8 cellular contexts compared by ENCODE assay signal in genomic region chr15:28454751-28455209, GRCh38.
DNase-seq lines count a peak whose midpoint lies in the region; TF ChIP-seq lines count a peak whose summit lies in the region.
"Not testable (repeated sequence)": the region's sequence is repeated elsewhere in the genome, so short reads cannot be mapped to it uniquely, and the experiment has no call there.

No MANE protein-coding gene starts in this region.

- intact Hi-C loops in thyroid gland (cut with DNase I), result not testable (repeated sequence)

- not testable (repeated sequence) for H3K36me3 ChIP-seq in HAP-1 (replicated peaks); ectodermal cell (ENCODE audit: control insufficient read depth, insufficient read depth, low read length); cardiac muscle cell; iPS-15b (ENCODE audit: control insufficient read depth, insufficient read depth, low read length); mesodermal cell (ENCODE audit: control insufficient read depth, insufficient read depth, low read length); thyroid gland

- in situ Hi-C loops in HAP-1 (cut with MboI; ENCODE audit: low sequenced_read_pairs), result not testable (repeated sequence)

- H3K4me3 ChIP-seq in HAP-1 (peak overlapping the region; percentile 18), ectodermal cell (ENCODE audit: insufficient read depth, low read depth, low read length) (peak overlapping the region; percentile 30), cardiac muscle cell (peak overlapping the region; percentile 27), iPS-15b (ENCODE audit: low read depth, low read length) (peak overlapping the region; percentile 32), mesodermal cell (ENCODE audit: extremely low read depth, insufficient read depth, low read length, poor library complexity, severe bottlenecking) (peak overlapping the region; percentile 26), retinal pigment epithelial cell (ENCODE audit: low read length) (peak overlapping the region; percentile 42)
- not testable (repeated sequence) for H3K4me3 ChIP-seq in thyroid gland (replicated peaks in 1 of 3)

- H3K27me3 ChIP-seq in HAP-1 (ENCODE audit: low read depth); ectodermal cell (ENCODE audit: control insufficient read depth, insufficient read depth, low read length, poor library complexity, severe bottlenecking); iPS-15b (ENCODE audit: control insufficient read depth, insufficient read depth, low read length); thyroid gland: not testable (repeated sequence)
- H3K27me3 ChIP-seq in cardiac muscle cell, result peaks cover 25% of the 10 kb centered on the region

- not testable (repeated sequence) for TF ChIP-seq POLR2A in thyroid gland (IDR thresholded peaks at IDR 0.05)

- H3K9me3 ChIP-seq in HAP-1; ectodermal cell (ENCODE audit: control insufficient read depth, low read length); cardiac muscle cell (ENCODE audit: low read depth); iPS-15b (ENCODE audit: control insufficient read depth, insufficient read depth, low read length); mesodermal cell (ENCODE audit: control insufficient read depth, low read length); thyroid gland: not testable (repeated sequence)

- peak in 1 of 2 experiments; percentile 47 for DNase-seq in HAP-1 (ENCODE audit: low spot score in 2 of 2)
- peak; percentile 39 for DNase-seq in activated CD8-positive, alpha-beta memory T cell treated with anti-CD3 and anti-CD28 coated beads, Interleukin-2, amount 50 U/mL, for 48 hours
- DNase-seq in cardiac muscle cell (ENCODE audit: low read depth in 1 of 2, low spot score in 1 of 2); retinal pigment epithelial cell (ENCODE audit: low read depth): not testable (repeated sequence)
- DNase-seq in thyroid gland, result peak; percentile 20 to 26

- WGBS in ectodermal cell, 2 experiments, result 2% methylated on average over 26 to 39 of the region's 42 CpGs
- 19% methylated on average over 4 of the region's 42 CpGs; no CpG with 5 or more reads in 1 of the 2 experiments for WGBS in mesodermal cell (ENCODE audit: insufficient coverage in 2 of 2), 2 experiments
- WGBS in thyroid gland, 2 donors, result 4 to 6% methylated on average over 2 to 3 of the region's 42 CpGs

- not testable (repeated sequence) for H3K27ac ChIP-seq in ectodermal cell (ENCODE audit: insufficient read depth, low read depth, low read length, poor library complexity, severe bottlenecking); cardiac muscle cell; mesodermal cell (ENCODE audit: low read depth, low read length, severe bottlenecking); thyroid gland

- not testable (repeated sequence) for TF ChIP-seq CTCF in cardiac muscle cell (IDR thresholded peaks at IDR 0.05; ENCODE audit: low read depth, low read length); thyroid gland (IDR thresholded peaks at IDR 0.05)
- peak; percentile 2 for TF ChIP-seq CTCF in retinal pigment epithelial cell (conservative IDR thresholded peaks at IDR 0.05; ENCODE audit: low read depth, low read length)

- H3K4me1 ChIP-seq in HAP-1; ectodermal cell (ENCODE audit: control insufficient read depth, insufficient read depth, low read length); cardiac muscle cell (ENCODE audit: low read depth); iPS-15b (ENCODE audit: control insufficient read depth, insufficient read depth, low read length); mesodermal cell (ENCODE audit: control insufficient read depth, insufficient read depth, low read length, poor library complexity, severe bottlenecking); thyroid gland: not testable (repeated sequence)

- not testable (repeated sequence) for H3K9ac ChIP-seq in iPS-15b (ENCODE audit: low read depth, low read length)
